In genomic region chr16:19604911-19605310, GRCh38 we compare ENCODE assay signal across 27 cellular contexts.
"Had no signal": no experiment of that assay in that cellular context is flagged by ENCODE, and none has a peak within 500 bp of the region (broad histone marks: within the 10 kb centered on the region; RNA-seq: fewer than 3 reads in every experiment).

No MANE protein-coding gene starts in this region.

- DNase-seq: activated B cell treated with CpG ODN at 0.5 μM for 24 hours; activated CD4-positive, alpha-beta T cell treated with anti-CD3 and anti-CD28 coated beads for 48 hours; activated CD4-positive, alpha-beta T cell treated with anti-CD3 and anti-CD28 coated beads, Interleukin-2, amount 50 U/mL, for 1 hour; activated CD4-positive, alpha-beta T cell treated with anti-CD3 and anti-CD28 coated beads, Interleukin-2, amount 50 U/mL, for 48 hours; activated CD8-positive, alpha-beta memory T cell treated with anti-CD3 and anti-CD28 coated beads for 24 hours; activated CD8-positive, alpha-beta T cell treated with anti-CD3 and anti-CD28 coated beads for 36 hours; activated effector memory CD4-positive, alpha-beta T cell treated with Interleukin-2 at 50 U/mL for 16 hours; activated gamma-delta T cell treated with Interleukin-2 at 50 U/mL for 16 hours; activated naive CD4-positive, alpha-beta T cell treated with anti-CD3 and anti-CD28 coated beads, Interleukin-2, amount 50 U/mL, for 16 hours; activated naive CD4-positive, alpha-beta T cell treated with Interleukin-2 at 50 U/mL for 16 hours; activated T-cell treated with anti-CD3 and anti-CD28 coated beads, Interleukin-2, amount 50 U/mL, for 4 hours; amniotic stem cell; anterior cingulate cortex; brain microvascular endothelial cell; caudate nucleus; colonic mucosa; effector CD8-positive, alpha-beta T cell; esophagus squamous epithelium; foreskin melanocyte; T-helper 1 cell; T-helper 17 cell; T1000; WERI-Rb-1 had no signal

- H3K27ac ChIP-seq: brain microvascular endothelial cell, colonic mucosa, epithelial cell of prostate, esophagus squamous epithelium, gastroesophageal sphincter, WERI-Rb-1 had no signal

- H3K9me3 ChIP-seq: colonic mucosa, esophagus squamous epithelium, gastroesophageal sphincter had no signal

- H3K36me3 ChIP-seq: colonic mucosa had no signal

- H3K27me3 ChIP-seq: brain microvascular endothelial cell, colonic mucosa, esophagus squamous epithelium, gastroesophageal sphincter had no signal

- ATAC-seq: activated CD4-positive, CD25-positive, alpha-beta regulatory T cell treated with anti-CD3 and anti-CD28 coated beads, Interleukin-2, amount 50 U/mL, for 24 hours; activated CD8-positive, alpha-beta T cell treated with anti-CD3 and anti-CD28 coated beads for 36 hours; activated T-cell treated with anti-CD3 and anti-CD28 coated beads, Interleukin-2, amount 50 U/mL, for 4 hours; activated T-helper 17 cell treated with anti-CD3 and anti-CD28 coated beads, Interleukin-2, amount 50 U/mL, for 72 hours; gastroesophageal sphincter; T-helper 17 cell had no signal

- H3K4me1 ChIP-seq: colonic mucosa, gastroesophageal sphincter had no signal

- H3K4me3 ChIP-seq: colonic mucosa, esophagus squamous epithelium, gastroesophageal sphincter had no signal
